Comparison of ENCODE assay signal across 8 cellular contexts in genomic region chr10:122374859-122375721, GRCh38. TPM values are rescaled to one million over a fixed set of nuclear protein-coding genes. Genes with fewer than 3 reads are reported as not detected.
DNase-seq lines count a peak whose midpoint lies in the region; ATAC-seq, FAIRE-seq and TF ChIP-seq lines count a peak whose summit lies in the region.

No MANE protein-coding gene starts in this region.

- no peak for TF ChIP-seq CTCF in right atrium auricular region (IDR thresholded peaks at IDR 0.05)

- peak overlapping the region; percentile 88 to 94 for H3K4me3 ChIP-seq in right atrium auricular region

- no peaks in the 10 kb centered on the region for H3K27me3 ChIP-seq in right atrium auricular region

- H3K36me3 ChIP-seq in right atrium auricular region, result no peaks in the 10 kb centered on the region

- no peaks in the 10 kb centered on the region for H3K9me3 ChIP-seq in right atrium auricular region

- no peak for FAIRE-seq in urothelium cell line (lab: Jason Lieb, UNC)

- peak overlapping the region; percentile 98 to 99 for H3K27ac ChIP-seq in right atrium auricular region

- H3K4me1 ChIP-seq in right atrium auricular region, result peaks cover 0 to 57% of the 10 kb centered on the region in 2 donors

- ATAC-seq in GM21360 (IDR thresholded peaks at IDR 0.05; ENCODE audit: unreplicated experiment), result peak; percentile 51

- peak; percentile 79 for DNase-seq in D341Med (ENCODE audit: low spot score)
- peak; percentile 40 for DNase-seq in HPDE6-E6E7 (ENCODE audit: extremely low spot score)
- peak; percentile 52 to 82 (median 71) for DNase-seq in T-helper 1 cell
- DNase-seq in amygdala (lab: John Stamatoyannopoulos, UW), result peak in 38 of 56 donors; percentile 13 to 76 (median 54)
- no peak for DNase-seq in right atrium auricular region (ENCODE audit: low spot score)
- peak; percentile 40 for DNase-seq in putamen (ENCODE audit: low spot score)
- DNase-seq in urothelium cell line (ENCODE audit: low spot score), result peak; percentile 59

RNA-seq across cellular contexts. Expression of gene PLEKHA1, which starts 0.6 kb away (rescaled TPM):
- 10 to 100 TPM; 28.9 to 31.6 TPM for total RNA-seq in right atrium auricular region
